In genomic region chr20:58980711-58981563, GRCh38 we compare ENCODE assay signal across 8 cellular contexts. TPM values are rescaled to one million over a fixed set of nuclear protein-coding genes. Genes with fewer than 3 reads are reported as not detected.
A peak's percentile ranks its signal among the peaks of the same experiment; 100 is the strongest.
DNase-seq lines count a peak whose midpoint lies in the region; ATAC-seq and TF ChIP-seq lines count a peak whose summit lies in the region.

NELFCD (plus strand) TSS chr20:58981256; CDS start chr20:58981310, 54 bp downstream.

- peaks cover 8% of the 10 kb centered on the region for H3K36me3 Mint-ChIP-seq in T-cell
- H3K36me3 Mint-ChIP-seq in type B pancreatic cell = peaks cover 21% of the 10 kb centered on the region

- peaks cover 0 to 8% (median 4%) of the 10 kb centered on the region in 11 donors for H3K9me3 ChIP-seq in heart right ventricle

- H3K4me1 Mint-ChIP-seq in T-cell (peaks cover 38 to 41% (median 40%) of the 10 kb centered on the region in 3 donors), type B pancreatic cell (ENCODE audit: unreplicated experiment) (peaks cover 32% of the 10 kb centered on the region)

- CTCF ChIA-PET in T-cell (lab: Charles Lee) = no interaction called here

- TF ChIP-seq CTCF in heart right ventricle (IDR thresholded peaks at IDR 0.05) (no peak), type B pancreatic cell (conservative IDR thresholded peaks at IDR 0.05) (no peak)

- H3K4me3 ChIP-seq in heart right ventricle = peak within 1 kb of the TSS; percentile 47 to 82 (median 68)

- peak; percentile 82 for TF ChIP-seq POLR2A in GM10847 (IDR thresholded peaks at IDR 0.05; ENCODE audit: extremely low read depth, insufficient read length)

- no peak within 1 kb of the TSS for H3K27ac ChIP-seq in adipose tissue (ENCODE audit: low read depth, low read length)
- peak within 1 kb of the TSS; percentile 63 to 91 (median 87) for H3K27ac ChIP-seq in heart right ventricle

- peaks cover 0 to 3% (median 0%) of the 10 kb centered on the region in 9 donors for H3K36me3 ChIP-seq in heart right ventricle

- no peaks in the 10 kb centered on the region for H3K27me3 Mint-ChIP-seq in T-cell
- H3K27me3 Mint-ChIP-seq in type B pancreatic cell = no peaks in the 10 kb centered on the region

- intact Hi-C loops in heart right ventricle (cut with DNase I) (loop anchor here in 8 of 10 donors (1.0 to 10.0 kb wide), 10 partner anchors 50 to 1266 kb away; partner anchors contain the start of genes ATP5F1E (in 2 of the 8) and PMEPA1 (in 1 of the 8)), posterior cingulate gyrus (cut with DNase I) (loop anchor here (2.0 to 5.0 kb wide), 3 partner anchors 51 to 88 kb away; partner anchors contain the start of gene ATP5F1E)

- peak within 1 kb of the TSS; percentile 83 to 91 for H3K27ac Mint-ChIP-seq in T-cell
- peak within 1 kb of the TSS; percentile 85 for H3K27ac Mint-ChIP-seq in type B pancreatic cell

- POLR2A ChIA-PET in T-cell (lab: Charles Lee) = no interaction called here

- peak; percentile 81 for DNase-seq in NCI-H1105 treated with DMSO at 0.1 percent for 48 hours (lab: John Stamatoyannopoulos, UW)
- peak; percentile 67 to 91 (median 82) for DNase-seq in T-cell
- peak; percentile 86 to 92 for DNase-seq in heart right ventricle
- peak; percentile 70 to 97 (median 78) for DNase-seq in posterior cingulate gyrus
- DNase-seq in type B pancreatic cell (ENCODE audit: extremely low spot score, unreplicated experiment) = peak; percentile 93

- 7 to 18% (median 12%) methylated on average over 46 to 102 of the region's 102 CpGs for WGBS in adipose tissue, 3 donors
- WGBS in heart right ventricle, 2 donors = 9 to 13% methylated on average over 76 to 96 of the region's 102 CpGs

- ATAC-seq in HG02623 (IDR thresholded peaks at IDR 0.05; ENCODE audit: unreplicated experiment) = peak; percentile 74
- ATAC-seq in T-cell (replicated peaks in 1 of 4) = peak; percentile 89 to 94 (median 92)
- ATAC-seq in heart right ventricle = peak; percentile 92 to 97 (median 94)

- peaks cover 0 to 45% (median 35%) of the 10 kb centered on the region in 9 donors for H3K4me1 ChIP-seq in heart right ventricle

- H3K27me3 ChIP-seq in heart right ventricle = no peaks in the 10 kb centered on the region

- H3K4me3 Mint-ChIP-seq in T-cell (peak within 1 kb of the TSS; percentile 52 to 91 (median 88)), type B pancreatic cell (peak within 1 kb of the TSS; percentile 94)

- H3K9me3 Mint-ChIP-seq in T-cell (peaks cover 0 to 9% (median 0%) of the 10 kb centered on the region in 3 donors), type B pancreatic cell (peaks cover 5% of the 10 kb centered on the region)

RNA-seq across cellular contexts. Expression of gene NELFCD, which starts in this region (rescaled TPM):
- total RNA-seq in T-cell (10 to 100 TPM; 72.6 to 95.4 (median 90.4) TPM), heart right ventricle (10 to 100 TPM; 23.2 to 40.5 (median 31.1) TPM), type B pancreatic cell (ENCODE audit: low replicate concordance) (73.0 and 110 TPM in 2 replicates)
- polyA plus RNA-seq in adipose tissue (10 to 100 TPM; 27.8 to 42.7 (median 40.0) TPM), heart right ventricle (10 to 100 TPM; 22.8 to 48.1 TPM)
